Comparison of ENCODE assay signal across 8 cellular contexts in genomic region chr22:19121631-19122142, GRCh38. TPM values are rescaled to one million over a fixed set of nuclear protein-coding genes. Genes with fewer than 3 reads are reported as not detected.
DNase-seq lines count a peak whose midpoint lies in the region; ATAC-seq and TF ChIP-seq lines count a peak whose summit lies in the region.

No MANE protein-coding gene starts in this region.

- 1% methylated on average over 42 of the region's 47 CpGs for WGBS in hepatocyte (ENCODE audit: low lambda C conversion rate, missing lambda C conversion rate)

- intact Hi-C loops in PC-9 (cut with micrococcal nuclease; ENCODE audit: unreplicated experiment): no loop called here

- peak; percentile 20 for DNase-seq in ACHN
- peak in 1 of 2 experiments; percentile 24 for DNase-seq in PC-9
- DNase-seq in astrocyte of the cerebellum (ENCODE audit: low read depth): no peak
- peak; percentile 82 for DNase-seq in hepatocyte (ENCODE audit: low spot score)
- peak; percentile 69 for DNase-seq in retina
- no peak for DNase-seq in SKM-1 treated with dmso at 0.1 percent for 144 hours (lab: John Stamatoyannopoulos, UW; ENCODE audit: unreplicated experiment)

- POLR2A ChIA-PET in PC-9 (lab: Charles Lee; ENCODE audit: unreplicated experiment): interaction anchor here (0.7 kb wide), 1 partner anchor 190 kb away, joined by 6 read pairs; no protein-coding TSS in a partner anchor

- H2AFZ ChIP-seq in PC-9 (peak overlapping the region; percentile 91), hepatocyte (peak overlapping the region; percentile 82)

- TF ChIP-seq CTCF in PC-9 (conservative IDR thresholded peaks at IDR 0.05) (no peak), astrocyte of the cerebellum (IDR thresholded peaks at IDR 0.05; ENCODE audit: low read depth, low read length, missing control alignments) (peak; percentile 4), hepatocyte (IDR thresholded peaks at IDR 0.05; ENCODE audit: poor library complexity) (no peak)

- H3K9me2 ChIP-seq in PC-9 (ENCODE audit: insufficient read depth): no peaks in the 10 kb centered on the region
- no peaks in the 10 kb centered on the region for H3K9me2 ChIP-seq in hepatocyte (replicated peaks; ENCODE audit: insufficient read depth)

- H3K36me3 ChIP-seq in PC-9 (ENCODE audit: low read depth) (no peaks in the 10 kb centered on the region), hepatocyte (replicated peaks; ENCODE audit: insufficient read depth, low read depth) (no peaks in the 10 kb centered on the region)

- H4K20me1 ChIP-seq in PC-9 (ENCODE audit: insufficient read depth): peaks cover 17% of the 10 kb centered on the region
- peaks cover 50% of the 10 kb centered on the region for H4K20me1 ChIP-seq in hepatocyte (ENCODE audit: insufficient read depth, poor library complexity, severe bottlenecking)

- no peaks in the 10 kb centered on the region for H3F3A ChIP-seq in PC-9 (ENCODE audit: insufficient read depth, low read depth)

- CTCF ChIA-PET in PC-9 (lab: Charles Lee): no interaction called here

- in situ Hi-C loops in ACHN (cut with HindIII; ENCODE audit: low pct_ligation_motif_present, low pct_unique_long_range_greater_than_20kb, low sequenced_read_pairs): no loop called here
- in situ Hi-C loops in astrocyte of the cerebellum (cut with HindIII; ENCODE audit: low sequenced_read_pairs): no loop called here

- peak overlapping the region; percentile 94 for H3K4me2 ChIP-seq in PC-9
- peak overlapping the region; percentile 91 for H3K4me2 ChIP-seq in hepatocyte

- H3K9me3 ChIP-seq in PC-9 (ENCODE audit: insufficient read depth, low read depth) (no peaks in the 10 kb centered on the region), hepatocyte (ENCODE audit: low read depth) (no peaks in the 10 kb centered on the region)

- H3K79me2 ChIP-seq in PC-9 (ENCODE audit: low read depth) (peaks cover 49% of the 10 kb centered on the region), hepatocyte (peaks cover 50% of the 10 kb centered on the region)

- H3K4me1 ChIP-seq in PC-9 (replicated peaks; ENCODE audit: insufficient read depth) (peaks cover 15% of the 10 kb centered on the region), hepatocyte (ENCODE audit: insufficient read depth) (peaks cover 15% of the 10 kb centered on the region)

- no TSS peak for BruUV-seq in PC-9 (replicated peaks; lab: Mats Ljungman, UMichigan)

- H3K27me3 ChIP-seq in PC-9 (ENCODE audit: insufficient read depth, low read depth): no peaks in the 10 kb centered on the region
- H3K27me3 ChIP-seq in hepatocyte: no peaks in the 10 kb centered on the region

- peak overlapping the region; percentile 82 for H3K4me3 ChIP-seq in PC-9
- peak overlapping the region; percentile 79 for H3K4me3 ChIP-seq in astrocyte of the cerebellum (ENCODE audit: low read depth, low read length)
- peak overlapping the region; percentile 68 for H3K4me3 ChIP-seq in hepatocyte

- peak overlapping the region; percentile 53 for H3K27ac ChIP-seq in PC-9
- H3K27ac ChIP-seq in hepatocyte: peak overlapping the region; percentile 95

- peak; percentile 9 for ATAC-seq in GM18861 (IDR thresholded peaks at IDR 0.05; ENCODE audit: unreplicated experiment)
- ATAC-seq in HG03108 (IDR thresholded peaks at IDR 0.05; ENCODE audit: unreplicated experiment): peak; percentile 10

RNA-seq across cellular contexts. Expression of gene DGCR2, which starts 0.5 kb away (rescaled TPM):
- 35.1 and 37.6 TPM in 2 replicates for total RNA-seq in PC-9 (2021)
- total RNA-seq in hepatocyte: 45.2 and 61.5 TPM in 2 replicates
- 62.4 and 67.2 TPM in 2 replicates for polyA plus RNA-seq in hepatocyte

RNA-seq across cellular contexts. Expression of gene TSSK2, which starts 9.4 kb away (rescaled TPM):
- total RNA-seq in PC-9 (2021): not detected in 2 replicates
- not detected in 2 replicates for total RNA-seq in hepatocyte
- polyA plus RNA-seq in hepatocyte: not detected in 2 replicates

RNA-seq across cellular contexts. Expression of gene ESS2, which starts 22.8 kb away (rescaled TPM):
- total RNA-seq in PC-9 (2021): 10.3 and 14.6 TPM in 2 replicates
- 7.6 and 9.0 TPM in 2 replicates for total RNA-seq in hepatocyte
- polyA plus RNA-seq in hepatocyte: 11.4 and 11.7 TPM in 2 replicates

RNA-seq across cellular contexts. Expression of gene GSC2, which starts 28.4 kb away (rescaled TPM):
- total RNA-seq in PC-9 (2021): not detected in 2 replicates
- not detected in 2 replicates for total RNA-seq in hepatocyte
- not detected in 2 replicates for polyA plus RNA-seq in hepatocyte

RNA-seq across cellular contexts. Expression of gene SLC25A1, which starts 56.8 kb away (rescaled TPM):
- total RNA-seq in PC-9 (2021) (79.1 and 79.9 TPM in 2 replicates), hepatocyte (162 and 187 TPM in 2 replicates)
- 395 and 422 TPM in 2 replicates for polyA plus RNA-seq in hepatocyte

Comparison
In these comparisons a context has a peak if more than half of its experiments do, and no peak if none do; other contexts are left out.
1. DNase-seq: peak in ACHN (single experiment), hepatocyte (single experiment) and retina (single experiment); none in astrocyte of the cerebellum (single experiment) and SKM-1 treated with dmso at 0.1 percent for 144 hours (single experiment).
2. Peak in every context shown above with its lines, with median percentiles within 50 percentile points of each other: H3K4me3 ChIP-seq.